21 cellular contexts compared by ENCODE assay signal in genomic region chr7:91248996-91249395, GRCh38. TPM values are rescaled to one million over a fixed set of nuclear protein-coding genes. Genes with fewer than 3 reads are reported as not detected.
A peak's percentile ranks its signal among the peaks of the same experiment; 100 is the strongest.
DNase-seq lines count a peak whose midpoint lies in the region; ATAC-seq and TF ChIP-seq lines count a peak whose summit lies in the region.
"Had no signal": no experiment of that assay in that cellular context is flagged by ENCODE, and none has a peak within 500 bp of the region (broad histone marks: within the 10 kb centered on the region; RNA-seq: fewer than 3 reads in every experiment).

No MANE protein-coding gene starts in this region.

- no TSS peak for BruUV-seq in mammary epithelial cell (replicated peaks; lab: Mats Ljungman, UMichigan)

- no peak overlapping the region for H4K5ac ChIP-seq in mesendoderm (ENCODE audit: low read length)

- ATAC-seq in activated CD4-positive, CD25-positive, alpha-beta regulatory T cell treated with anti-CD3 and anti-CD28 coated beads, Interleukin-2, amount 50 U/mL, for 24 hours = no peak
- ATAC-seq in HG02678 (IDR thresholded peaks at IDR 0.05; ENCODE audit: unreplicated experiment) = no peak
- ATAC-seq: HepG2, mucosa of descending colon, psoas muscle, WTC11 had no signal

- dilution Hi-C loops in mammary epithelial cell (cut with HindIII; ENCODE audit: low sequenced_read_pairs) = no loop called here

- peak overlapping the region; percentile 58 for H2AFZ ChIP-seq in mammary epithelial cell (ENCODE audit: low read depth, low read length)
- H2AFZ ChIP-seq: hepatocyte had no signal

- CTCF ChIA-PET in mammary epithelial cell (lab: Charles Lee; ENCODE audit: low non-redundant PET) = no interaction called here

- no peak overlapping the region for H3K4ac ChIP-seq in mesendoderm (ENCODE audit: low read depth, low read length)

- DNase-seq in AG10803 (ENCODE audit: low read depth) = peak; percentile 49
- DNase-seq in LHCN-M2 (ENCODE audit: low read depth) = peak; percentile 46
- DNase-seq in mammary epithelial cell = peak; percentile 30
- peak; percentile 55 for DNase-seq in mesendoderm
- DNase-seq in stimulated activated naive CD4-positive, alpha-beta T cell treated with Interleukin-2 at 50 U/mL for 16 hours (lab: John Stamatoyannopoulos, UW) = no peak
- no peak for DNase-seq in cortex of kidney (lab: John Stamatoyannopoulos, UW)
- DNase-seq: activated CD4-positive, alpha-beta T cell treated with anti-CD3 and anti-CD28 coated beads, Interleukin-2, amount 50 U/mL, for 48 hours; activated gamma-delta T cell treated with Interleukin-2 at 50 U/mL for 16 hours; CD4-positive, CD25-positive, alpha-beta regulatory T cell; mucosa of descending colon; NCI-H1105 treated with DMSO at 0.1 percent for 48 hours; NCI-H510A treated with DMSO at 0.1 percent for 48 hours; Peyer's patch; psoas muscle had no signal

- in situ Hi-C loops in mammary epithelial cell (cut with MboI; ENCODE audit: low sequenced_read_pairs in 2 of 2) = no loop called here

- H4K20me1 ChIP-seq in mammary epithelial cell (ENCODE audit: insufficient read depth, low read length) = no peaks in the 10 kb centered on the region

- H3K79me2 ChIP-seq in mammary epithelial cell (ENCODE audit: insufficient read depth, low read length) (no peaks in the 10 kb centered on the region), mesendoderm (ENCODE audit: control insufficient read depth, insufficient read depth, low read length) (no peaks in the 10 kb centered on the region)
- H3K79me2 ChIP-seq: hepatocyte had no signal

- intact Hi-C loops in mammary epithelial cell (cut with micrococcal nuclease) = no loop called here

- H4K8ac ChIP-seq in mesendoderm (ENCODE audit: low read depth, low read length) = no peak overlapping the region

- H2BK120ac ChIP-seq in mesendoderm (ENCODE audit: low read depth, low read length) = no peak overlapping the region

- H3K36me3 ChIP-seq in mammary epithelial cell (ENCODE audit: insufficient read depth, low read length) (peaks cover 1% of the 10 kb centered on the region), mesendoderm (ENCODE audit: control insufficient read depth, insufficient read depth, low read length) (no peaks in the 10 kb centered on the region)
- H3K36me3 ChIP-seq: Peyer's patch had no signal

- H2AK5ac ChIP-seq in mesendoderm (ENCODE audit: low read length) = no peak overlapping the region

- H3K4me3 ChIP-seq in AG10803 (ENCODE audit: low read length) (no peak overlapping the region), mammary epithelial cell (replicated peaks in 1 of 3; ENCODE audit: insufficient read depth in 1 of 3, low read depth in 2 of 3, low read length in 3 of 3) (no peak overlapping the region), mesendoderm (ENCODE audit: low read length) (no peak overlapping the region)
- H3K4me3 ChIP-seq: hepatocyte, mucosa of descending colon, Peyer's patch, psoas muscle, SK-N-MC had no signal

- H3K27me3 ChIP-seq in mammary epithelial cell (ENCODE audit: insufficient read depth, low read length) = no peaks in the 10 kb centered on the region
- no peaks in the 10 kb centered on the region for H3K27me3 ChIP-seq in mesendoderm (ENCODE audit: insufficient read depth, low read length, poor library complexity)
- H3K27me3 ChIP-seq: hepatocyte, Peyer's patch had no signal

- H3K56ac ChIP-seq in mesendoderm (ENCODE audit: low read length) = no peak overlapping the region

- H3K79me1 ChIP-seq in mesendoderm (ENCODE audit: low read length) = no peaks in the 10 kb centered on the region

- no peak overlapping the region for H2BK15ac ChIP-seq in mesendoderm (replicated peaks; ENCODE audit: low read depth)

- TF ChIP-seq CTCF in AG10803 (conservative IDR thresholded peaks at IDR 0.05; ENCODE audit: low read length) (no peak), mammary epithelial cell (conservative IDR thresholded peaks at IDR 0.05 in 1 of 2, IDR thresholded peaks at IDR 0.05 in 1 of 2; ENCODE audit: extremely low read depth in 1 of 2, insufficient read depth in 1 of 2, low read depth in 1 of 2, low read length in 2 of 2) (no peak)

- H2BK5ac ChIP-seq in mesendoderm (ENCODE audit: low read length) = no peak overlapping the region

- H3K23ac ChIP-seq in mesendoderm (ENCODE audit: low read length) = no peak overlapping the region

- H3K4me1 ChIP-seq in mammary epithelial cell (ENCODE audit: insufficient read depth, low read length) (peaks cover 26% of the 10 kb centered on the region), mesendoderm (ENCODE audit: control insufficient read depth, low read depth, low read length) (peaks cover 3% of the 10 kb centered on the region)
- H3K4me1 ChIP-seq: Peyer's patch, psoas muscle had no signal

- H3K27ac ChIP-seq in mammary epithelial cell (ENCODE audit: insufficient read depth, low read depth, low read length) = no peak overlapping the region
- no peak overlapping the region for H3K27ac ChIP-seq in mesendoderm (ENCODE audit: low read depth, low read length)
- H3K27ac ChIP-seq: hepatocyte, HL-60, Peyer's patch, psoas muscle, SK-N-MC had no signal

- peak overlapping the region; percentile 59 for H3K4me2 ChIP-seq in mammary epithelial cell (ENCODE audit: insufficient read depth, low read depth, low read length)
- H3K4me2 ChIP-seq in mesendoderm (ENCODE audit: low read length) = no peak overlapping the region
- H3K4me2 ChIP-seq: hepatocyte had no signal

- H3K9ac ChIP-seq in mammary epithelial cell (ENCODE audit: insufficient read depth, low read length) (no peak overlapping the region), mesendoderm (ENCODE audit: low read length) (no peak overlapping the region)

- H3K18ac ChIP-seq in mesendoderm (ENCODE audit: low read length) = no peak overlapping the region

- WGBS in mammary epithelial cell (ENCODE audit: low coverage, missing lambda C conversion rate) = 10% methylated on average over 2 of the region's 2 CpGs
- no CpG with 5 or more reads among the region's 2 CpGs for WGBS in mesendoderm (ENCODE audit: extremely low coverage, insufficient coverage, low lambda C conversion rate)

- no peaks in the 10 kb centered on the region for H3K9me3 ChIP-seq in mammary epithelial cell (replicated peaks; ENCODE audit: insufficient read depth, low read length)
- H3K9me3 ChIP-seq: mucosa of descending colon, Peyer's patch, psoas muscle had no signal

RNA-seq across cellular contexts. Expression of gene FZD1, which starts 15.2 kb away (rescaled TPM):
- total RNA-seq in LHCN-M2 (2014; rRNA removed) (48.3 and 58.5 TPM in 2 replicates), mammary epithelial cell (10 to 100 TPM in 1 of 2 donors, 1 to 10 TPM in 1; 3.0 to 17.7 TPM)
- 11.3 TPM for polyA plus RNA-seq in LHCN-M2 (2012)
- polyA plus RNA-seq in mammary epithelial cell = 3.0 TPM
- polyA minus RNA-seq in mammary epithelial cell = 1.7 TPM
- 0.98 TPM for polyA plus RNA-seq in mesendoderm (2013, experiment 1 of 2)
- polyA plus RNA-seq in mesendoderm (2013, experiment 2 of 2) = 0.97 TPM

Comparison
In these comparisons a context has a peak if more than half of its experiments do, and no peak if none do; other contexts are left out.
1. DNase-seq: peak in AG10803 (single experiment), LHCN-M2 (single experiment), mammary epithelial cell (single experiment) and mesendoderm (single experiment); none in stimulated activated naive CD4-positive, alpha-beta T cell treated with Interleukin-2 at 50 U/mL for 16 hours (single experiment) and cortex of kidney (single experiment).